Comparison of ENCODE assay signal across 10 cellular contexts in the genomic region with DNA sequence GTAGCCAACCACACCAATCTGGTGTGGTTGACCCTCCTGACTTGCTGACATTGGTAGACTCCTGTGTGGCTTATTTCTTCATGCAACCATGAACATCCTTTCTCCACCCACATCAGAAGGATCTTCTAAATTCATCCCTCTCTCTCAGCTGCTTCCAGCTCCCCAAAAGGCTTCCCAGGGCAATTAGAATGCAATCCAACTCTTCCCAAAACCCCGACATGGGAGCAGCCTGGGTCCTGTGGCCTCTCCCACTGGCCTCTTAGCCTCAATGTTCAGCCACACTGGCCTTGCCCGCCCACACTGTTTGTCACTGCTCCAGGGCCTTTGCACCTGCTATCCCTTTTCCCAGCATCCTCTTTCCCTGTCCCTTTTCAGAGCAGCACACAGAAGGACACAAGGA.
"Had no signal": no experiment of that assay in that cellular context is flagged by ENCODE, and none has a peak within 500 bp of the region (broad histone marks: within the 10 kb centered on the region; RNA-seq: fewer than 3 reads in every experiment).

No MANE protein-coding gene starts in this region.

- H3K4me3 ChIP-seq: GM23248, GM23338, HAP-1 had no signal

- H2AFZ ChIP-seq: GM23248, GM23338 had no signal

- H3K9ac ChIP-seq: GM23248 had no signal

- H3K4me1 Mint-ChIP-seq: GM23338, H9 had no signal

- H3K27ac ChIP-seq: GM23248 had no signal

- H3K9me3 ChIP-seq: HAP-1 had no signal

- FAIRE-seq: H1, H54 had no signal

- H3K27ac Mint-ChIP-seq: GM23338, H9, HFFc6 had no signal

- H3K4me2 ChIP-seq: GM23338 had no signal

- H3K4me1 ChIP-seq: HAP-1 had no signal

- H3K4me3 Mint-ChIP-seq: GM23338, H9, HFFc6 had no signal

- H3K36me3 ChIP-seq: HAP-1 had no signal

- DNase-seq: GM23248, GOT3, H7, H9, HCEC 1CT, HFFc6 had no signal
